20 cellular contexts compared by ENCODE assay signal in genomic region chr10:1132584-1132983, GRCh38.
A peak's percentile ranks its signal among the peaks of the same experiment; 100 is the strongest.
DNase-seq lines count a peak whose midpoint lies in the region; ATAC-seq, FAIRE-seq and TF ChIP-seq lines count a peak whose summit lies in the region.
"Had no signal": no experiment of that assay in that cellular context is flagged by ENCODE, and none has a peak within 500 bp of the region (broad histone marks: within the 10 kb centered on the region; RNA-seq: fewer than 3 reads in every experiment).

No MANE protein-coding gene starts in this region.

- no peaks in the 10 kb centered on the region for H3K9me3 Mint-ChIP-seq in activated CD8-positive, alpha-beta memory T cell treated with anti-CD3 and anti-CD28 coated beads, Interleukin-2, amount 10 ng/mL, durations not matched to agents 7 days and 5 days (ENCODE audit: low read depth)
- H3K9me3 Mint-ChIP-seq: H9 had no signal

- H3K4me3 ChIP-seq in GM12878 (no peak overlapping the region), right lobe of liver (no peak overlapping the region), vagina (no peak overlapping the region)

- FAIRE-seq in GM12878 (lab: Jason Lieb, UNC): no peak
- FAIRE-seq in GM12891 (lab: Jason Lieb, UNC): no peak
- FAIRE-seq: A204.1, GM18507, RCC 7860 had no signal

- H3K4me3 Mint-ChIP-seq in activated CD8-positive, alpha-beta memory T cell treated with anti-CD3 and anti-CD28 coated beads, Interleukin-2, amount 10 ng/mL, durations not matched to agents 7 days and 5 days: no peak overlapping the region
- H3K4me3 Mint-ChIP-seq: H9 had no signal

- H3K4me1 Mint-ChIP-seq in activated CD8-positive, alpha-beta memory T cell treated with anti-CD3 and anti-CD28 coated beads, Interleukin-2, amount 10 ng/mL, durations not matched to agents 7 days and 5 days: peaks cover 16% of the 10 kb centered on the region

- no peak for TF ChIP-seq CTCF in GM12878 (IDR thresholded peaks at IDR 0.05 in 2 of 3, conservative IDR thresholded peaks at IDR 0.05 in 1 of 3; ENCODE audit: control insufficient read depth in 2 of 3, extremely low read depth in 1 of 3, insufficient read depth in 1 of 3, low read depth in 3 of 3, low read length in 3 of 3)
- TF ChIP-seq CTCF in right lobe of liver (IDR thresholded peaks at IDR 0.05): no peak
- no peak for TF ChIP-seq CTCF in vagina (IDR thresholded peaks at IDR 0.05)

- H3K4me1 ChIP-seq in GM12878 (ENCODE audit: control insufficient read depth, insufficient read depth, low read length) (no peaks in the 10 kb centered on the region), right lobe of liver (no peaks in the 10 kb centered on the region), vagina (no peaks in the 10 kb centered on the region)

- RAD21 ChIA-PET in GM12878 (lab: Charles Lee; ENCODE audit: unreplicated experiment): no interaction called here

- H3K27me3 Mint-ChIP-seq in activated CD8-positive, alpha-beta memory T cell treated with anti-CD3 and anti-CD28 coated beads, Interleukin-2, amount 10 ng/mL, durations not matched to agents 7 days and 5 days: no peaks in the 10 kb centered on the region

- H2AFZ ChIP-seq in GM12878 (ENCODE audit: control insufficient read depth, low read depth, low read length): no peak overlapping the region

- H3K36me3 ChIP-seq in GM12878 (ENCODE audit: control insufficient read depth in 2 of 2, insufficient read depth in 2 of 2, low read length in 1 of 2) (peaks cover 7 to 16% of the 10 kb centered on the region in 2 experiments; a peak in 3 of 4 replicates), right lobe of liver (peaks cover 0 to 28% (median 12%) of the 10 kb centered on the region in 4 donors), vagina (peaks cover 0 to 33% of the 10 kb centered on the region in 2 donors)

- no peaks in the 10 kb centered on the region for H3K27me3 ChIP-seq in GM12878 (replicated peaks in 1 of 2; ENCODE audit: control insufficient read depth in 2 of 2, insufficient read depth in 2 of 2, low read length in 1 of 2)
- H3K27me3 ChIP-seq in right lobe of liver: no peaks in the 10 kb centered on the region
- H3K27me3 ChIP-seq in vagina: no peaks in the 10 kb centered on the region

- intact Hi-C loops in GM12878 (cut with micrococcal nuclease; ENCODE audit: unreplicated experiment) (no loop called here), right lobe of liver (cut with DNase I) (no loop called here), vagina (cut with DNase I) (no loop called here)

- peak overlapping the region; percentile 13 for H3K27ac Mint-ChIP-seq in activated CD8-positive, alpha-beta memory T cell treated with anti-CD3 and anti-CD28 coated beads, Interleukin-2, amount 10 ng/mL, durations not matched to agents 7 days and 5 days
- H3K27ac Mint-ChIP-seq: H9 had no signal

- H3K4me2 ChIP-seq in GM12878 (ENCODE audit: control insufficient read depth, insufficient read depth): no peak overlapping the region

- TF ChIP-seq POLR2A in GM12878 (IDR thresholded peaks at IDR 0.05; ENCODE audit: low read depth, low read length) (0 out of 2 replicates have a peak, but pooled peaks have one; percentile 38), right lobe of liver (IDR thresholded peaks at IDR 0.05) (no peak), vagina (IDR thresholded peaks at IDR 0.05) (no peak), GM12891 (IDR thresholded peaks at IDR 0.05; ENCODE audit: low read depth, low read length) (no peak)

- H3K36me3 Mint-ChIP-seq in activated CD8-positive, alpha-beta memory T cell treated with anti-CD3 and anti-CD28 coated beads, Interleukin-2, amount 10 ng/mL, durations not matched to agents 7 days and 5 days: peaks cover 37% of the 10 kb centered on the region

- DNase-seq in activated CD8-positive, alpha-beta memory T cell treated with anti-CD3 and anti-CD28 coated beads, Interleukin-2, amount 10 ng/mL, durations not matched to agents 7 days and 5 days: no peak
- DNase-seq in activated CD8-positive, alpha-beta memory T cell treated with anti-CD3 and anti-CD28 coated beads, Interleukin-2, amount 50 U/mL, for 4 hours: no peak
- DNase-seq in GM12878 (ENCODE audit: low read depth, low spot score) (no peak), right lobe of liver (no peak), vagina (ENCODE audit: extremely low spot score in 2 of 2) (peak; percentile 47 to 70), GM12891 (ENCODE audit: insufficient read length, low spot score) (no peak)
- DNase-seq in stimulated activated CD4-positive, alpha-beta T cell treated with anti-CD3 and anti-CD28 coated beads, Interleukin-2, amount 100 ng/mL, for 24 hours: no peak
- DNase-seq: COR-L47, DMS153, H9, Karpas-422, MM.1S, NCI-H1105 treated with DMSO at 0.1 percent for 48 hours, NCI-H2081, NCI-H524 had no signal

- POLR2A ChIA-PET in GM12878 (lab: Charles Lee): no interaction called here

- H3K9ac ChIP-seq in GM12878 (ENCODE audit: control insufficient read depth, insufficient read depth, low read length): no peak overlapping the region

- H3K79me2 ChIP-seq in GM12878 (ENCODE audit: control insufficient read depth, insufficient read depth, low read length): no peaks in the 10 kb centered on the region

- in situ Hi-C loops in GM12878 (cut with MboI): no loop called here

- WGBS in GM12878 (ENCODE audit: insufficient coverage, insufficient replicate concordance, low lambda C conversion rate, missing lambda C conversion rate): 83% methylated on average over 9 of the region's 10 CpGs
- 76% methylated on average over 7 of the region's 10 CpGs for WGBS in right lobe of liver (ENCODE audit: insufficient coverage, low coverage, low lambda C conversion rate, missing lambda C conversion rate)

- no peak overlapping the region for H3K27ac ChIP-seq in GM12878 (ENCODE audit: control insufficient read depth, insufficient read depth)
- no peak overlapping the region for H3K27ac ChIP-seq in right lobe of liver
- no peak overlapping the region for H3K27ac ChIP-seq in vagina
- H3K27ac ChIP-seq: C4-2B had no signal

- SMC1A ChIA-PET in GM12878 (lab: Charles Lee; ENCODE audit: uncharacterized antibody, unreplicated experiment): no interaction called here

- CTCF ChIA-PET in activated CD8-positive, alpha-beta memory T cell treated with anti-CD3 and anti-CD28 coated beads, Interleukin-2, amount 10 ng/mL, durations not matched to agents 7 days and 5 days (lab: Charles Lee): interaction anchor here (1.1 kb wide), 1 partner anchor 23 kb away, joined by 3 read pairs; no protein-coding TSS in a partner anchor
- CTCF ChIA-PET in GM12878 (lab: Yijun Ruan, JAX): no interaction called here

- TF ChIP-seq EP300 in GM12878 (IDR thresholded peaks at IDR 0.05; ENCODE audit: borderline replicate concordance in 1 of 2, control insufficient read depth in 1 of 2, low read depth in 2 of 2, low read length in 2 of 2): no peak

- H3K9me3 ChIP-seq in GM12878 (replicated peaks; ENCODE audit: control insufficient read depth, insufficient read depth, low read length) (no peaks in the 10 kb centered on the region), right lobe of liver (no peaks in the 10 kb centered on the region), vagina (no peaks in the 10 kb centered on the region)

- no peak for ATAC-seq in activated CD8-positive, alpha-beta memory T cell treated with anti-CD3 and anti-CD28 coated beads, Interleukin-2, amount 10 ng/mL, durations not matched to agents 7 days and 5 days
- ATAC-seq in GM12878 (no peak), right lobe of liver (peak in 3 of 4 donors; percentile 18 to 45 (median 33)), GM21717 (IDR thresholded peaks at IDR 0.05; ENCODE audit: unreplicated experiment) (no peak)

- no TSS peak for BruUV-seq in GM12878 (replicated peaks; lab: Mats Ljungman, UMichigan)

- H4K20me1 ChIP-seq in GM12878 (ENCODE audit: control insufficient read depth, insufficient read depth): no peaks in the 10 kb centered on the region

- TF ChIP-seq RAD21 in GM12878 (IDR thresholded peaks at IDR 0.05; ENCODE audit: insufficient read depth, low read depth, low read length): no peak

TF ChIP-seq in GM12878, 131 proteins besides CTCF, POLR2A, EP300 and RAD21 (continues in another document):
- TF ChIP-seq MYB (IDR thresholded peaks at IDR 0.05; ENCODE audit: borderline replicate concordance, low read depth, low read length) (no peak), SMAD1 (IDR thresholded peaks at IDR 0.05; ENCODE audit: low read depth, partially characterized antibody) (no peak), JUND (IDR thresholded peaks at IDR 0.05; ENCODE audit: low read depth, low read length) (no peak), BCL11A (IDR thresholded peaks at IDR 0.05; ENCODE audit: low read depth, low read length) (no peak), YY1 (IDR thresholded peaks at IDR 0.05; ENCODE audit: low read depth, low read length) (no peak)

TF ChIP-seq in GM12891, 5 proteins besides CTCF, POLR2A, EP300 and RAD21:
- TF ChIP-seq POU2F2 (IDR thresholded peaks at IDR 0.05; ENCODE audit: low read depth, low read length): no peak
- TF ChIP-seq PAX5 (IDR thresholded peaks at IDR 0.05; ENCODE audit: insufficient read depth, low read length, severe bottlenecking): no peak
- no peak for TF ChIP-seq POLR2AphosphoS5 (IDR thresholded peaks at IDR 0.05; ENCODE audit: low read depth, low read length)
- no peak for TF ChIP-seq TAF1 (IDR thresholded peaks at IDR 0.05; ENCODE audit: low read depth, low read length)
- TF ChIP-seq SPI1 (IDR thresholded peaks at IDR 0.05; ENCODE audit: low read depth, low read length): no peak
TF ChIP-seq in GM12891: peak in this region for 0.

Comparison
In these comparisons a context has a peak if more than half of its experiments do, and no peak if none do; other contexts are left out.
1. ATAC-seq: peak in right lobe of liver (3 of 4); none in activated CD8-positive, alpha-beta memory T cell treated with anti-CD3 and anti-CD28 coated beads, Interleukin-2, amount 10 ng/mL, durations not matched to agents 7 days and 5 days (single experiment), GM12878 (single experiment) and GM21717 (single experiment).
2. DNase-seq: peak in vagina (2 of 2); none in activated CD8-positive, alpha-beta memory T cell treated with anti-CD3 and anti-CD28 coated beads, Interleukin-2, amount 10 ng/mL, durations not matched to agents 7 days and 5 days (single experiment), activated CD8-positive, alpha-beta memory T cell treated with anti-CD3 and anti-CD28 coated beads, Interleukin-2, amount 50 U/mL, for 4 hours (single experiment), GM12878 (single experiment), right lobe of liver (0 of 3), stimulated activated CD4-positive, alpha-beta T cell treated with anti-CD3 and anti-CD28 coated beads, Interleukin-2, amount 100 ng/mL, for 24 hours (0 of 2) and GM12891 (single experiment).